ENCODE assay signal across 15 cellular contexts in the genomic region with DNA sequence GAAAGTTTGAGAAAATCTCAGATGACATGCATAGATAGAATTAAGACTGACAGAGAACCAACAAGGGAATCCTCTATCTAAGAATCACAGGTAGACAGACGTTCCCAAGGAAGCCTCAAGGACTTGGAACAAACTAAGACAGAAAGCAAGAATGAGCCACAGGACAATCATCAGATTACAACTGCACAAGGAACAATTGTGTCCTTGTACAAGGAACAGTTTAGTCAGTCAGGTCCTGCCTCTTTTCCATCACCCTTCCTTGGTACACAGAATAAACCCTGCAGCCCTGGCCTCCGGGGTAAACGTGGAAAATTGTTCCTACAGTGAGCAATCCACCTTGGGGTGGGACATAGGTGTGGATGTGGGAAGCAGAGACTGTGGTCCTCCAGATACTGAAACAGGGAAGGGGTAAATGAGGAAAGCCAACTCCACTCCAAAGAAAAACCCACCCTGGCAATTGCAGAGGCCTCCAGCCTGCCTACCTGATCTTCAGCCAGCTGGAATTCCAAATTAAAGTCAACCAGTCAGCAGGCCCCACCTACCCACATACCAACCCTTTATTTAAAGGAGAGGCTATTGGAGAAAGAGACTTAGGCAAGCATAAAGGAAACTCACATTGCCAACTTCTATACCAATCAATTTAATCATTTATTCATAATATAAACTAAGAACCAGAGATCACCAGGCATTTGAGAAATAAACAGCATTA.
"Had no signal": no experiment of that assay in that cellular context is flagged by ENCODE, and none has a peak within 500 bp of the region (broad histone marks: within the 10 kb centered on the region; RNA-seq: fewer than 3 reads in every experiment).

No MANE protein-coding gene starts in this region.

- H3K27me3 Mint-ChIP-seq: activated naive CD8-positive, alpha-beta T cell treated with anti-CD3 and anti-CD28 coated beads, Interleukin-2, amount 10 ng/mL, durations not matched to agents 7 days and 5 days had no signal

- H3K27ac Mint-ChIP-seq: activated naive CD8-positive, alpha-beta T cell treated with anti-CD3 and anti-CD28 coated beads, Interleukin-2, amount 10 ng/mL, durations not matched to agents 7 days and 5 days; mesothelial cell of epicardium had no signal

- H3K4me1 ChIP-seq: pancreas had no signal

- H3K9me3 ChIP-seq: pancreas, thoracic aorta had no signal

- FAIRE-seq: endothelial cell of umbilical vein, pancreas had no signal

- H3K27ac ChIP-seq: brain microvascular endothelial cell, pancreas, thoracic aorta had no signal

- H3K4me1 Mint-ChIP-seq: activated naive CD8-positive, alpha-beta T cell treated with anti-CD3 and anti-CD28 coated beads, Interleukin-2, amount 10 ng/mL, durations not matched to agents 7 days and 5 days had no signal

- ATAC-seq: pancreas had no signal

- H3K27me3 ChIP-seq: brain microvascular endothelial cell, pancreas had no signal

- H3K4me3 ChIP-seq: pancreas, thoracic aorta had no signal

- H3K4me3 Mint-ChIP-seq: activated naive CD8-positive, alpha-beta T cell treated with anti-CD3 and anti-CD28 coated beads, Interleukin-2, amount 10 ng/mL, durations not matched to agents 7 days and 5 days; mesothelial cell of epicardium; neural crest cell had no signal

- DNase-seq: activated CD4-positive, CD25-positive, alpha-beta regulatory T cell treated with anti-CD3 and anti-CD28 coated beads, Interleukin-2, amount 50 U/mL, for 72 hours; activated naive CD4-positive, alpha-beta T cell; activated naive CD8-positive, alpha-beta T cell treated with anti-CD3 and anti-CD28 coated beads, Interleukin-2, amount 10 ng/mL, durations not matched to agents 7 days and 5 days; brain microvascular endothelial cell; cortex of kidney; effector CD4-positive, alpha-beta T cell; foreskin melanocyte; pancreas; stimulated activated CD4-positive, alpha-beta T cell treated with anti-CD3 and anti-CD28 coated beads, Interleukin-12 subunit alpha, Interleukin-12 subunit beta, amount 100 ng/mL, for 4 hours; stimulated activated CD4-positive, alpha-beta T cell treated with anti-CD3 and anti-CD28 coated beads, Interleukin-2, amount 100 ng/mL, for 24 hours; T-helper 9 cell had no signal

- H3K36me3 ChIP-seq: brain microvascular endothelial cell, pancreas, thoracic aorta had no signal
